34 cellular contexts compared by ENCODE assay signal in the genomic region with DNA sequence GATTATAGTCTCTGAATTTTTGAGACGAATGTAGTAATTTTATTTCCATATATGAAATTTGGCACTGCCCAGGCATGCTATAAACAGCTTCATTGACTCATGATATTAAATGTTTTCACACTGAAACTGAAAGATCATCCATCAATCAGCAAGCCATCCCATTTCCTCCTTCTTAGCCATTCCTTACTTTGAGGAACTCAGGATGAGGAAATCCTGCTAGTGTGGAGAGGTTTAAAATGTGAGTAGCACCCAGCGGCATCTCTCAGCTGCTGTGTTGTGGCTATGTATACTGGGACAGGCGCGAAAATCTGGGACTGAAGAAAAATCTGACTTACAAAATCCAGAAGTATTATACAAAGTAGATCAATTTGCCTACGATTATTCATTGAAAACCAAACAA. TPM values are rescaled to one million over a fixed set of nuclear protein-coding genes. Genes with fewer than 3 reads are reported as not detected.
"Had no signal": no experiment of that assay in that cellular context is flagged by ENCODE, and none has a peak within 500 bp of the region (broad histone marks: within the 10 kb centered on the region; RNA-seq: fewer than 3 reads in every experiment).

No MANE protein-coding gene starts in this region.

- H3K4me3 ChIP-seq: adrenal gland, Peyer's patch, SJSA1 had no signal

- H3K4me3 Mint-ChIP-seq: activated CD4-positive, alpha-beta T cell treated with anti-CD3 and anti-CD28 coated beads for 36 hours; activated CD4-positive, alpha-beta T cell treated with anti-CD3 and anti-CD28 coated beads, Interleukin-2, amount 10 ng/mL, durations not matched to agents 7 days and 5 days; activated CD8-positive, alpha-beta T cell treated with anti-CD3 and anti-CD28 coated beads, Interleukin-2, amount 10 ng/mL, durations not matched to agents 7 days and 5 days; activated naive CD4-positive, alpha-beta T cell treated with anti-CD3 and anti-CD28 coated beads for 36 hours; activated T-cell treated with anti-CD3 and anti-CD28 coated beads, Interleukin-2, amount 50 U/mL, for 24 hours; T-helper 1 cell treated with Interleukin-12 subunit alpha and Interleukin-12 subunit beta and Interleukin-4 antibody, amounts not matched to agents 30 μg/mL and 1 μg/mL, for 36 hours; T-helper 2 cell treated with Interferon-gamma antibody and Interleukin-4, amounts not matched to agents 5 μg/mL and 100 μg/mL, for 36 hours had no signal

- H3K27me3 Mint-ChIP-seq: activated CD4-positive, alpha-beta T cell treated with anti-CD3 and anti-CD28 coated beads, Interleukin-2, amount 10 ng/mL, durations not matched to agents 7 days and 5 days had no signal

- H3K27me3 ChIP-seq: Peyer's patch, SJSA1 had no signal

- H3K9me3 ChIP-seq: adrenal gland, Peyer's patch, SJSA1, SK-N-SH had no signal

- DNase-seq: activated CD4-positive, alpha-beta T cell treated with anti-CD3 and anti-CD28 coated beads for 36 hours; activated CD4-positive, alpha-beta T cell treated with anti-CD3 and anti-CD28 coated beads, Interleukin-2, amount 10 ng/mL, durations not matched to agents 7 days and 5 days; activated CD4-positive, alpha-beta T cell treated with anti-CD3 and anti-CD28 coated beads, Interleukin-2, amount 50 U/mL, for 48 hours; activated CD8-positive, alpha-beta T cell treated with anti-CD3 and anti-CD28 coated beads, Interleukin-2, amount 10 ng/mL, durations not matched to agents 7 days and 5 days; activated gamma-delta T cell; activated naive CD4-positive, alpha-beta T cell treated with anti-CD3 and anti-CD28 coated beads for 36 hours; activated T-cell treated with anti-CD3 and anti-CD28 coated beads, Interleukin-2, amount 50 U/mL, for 24 hours; adrenal gland; central memory CD4-positive, alpha-beta T cell; Kasumi-1; KG1; MM.1S; NCI-H1092 treated with DMSO at 0.1 percent for 48 hours; NCI-H1417; NCI-H187 treated with DMSO at 0.1 percent for 48 hours; NCI-H2081; NCI-H2171 treated with DMSO at 0.1 percent for 48 hours; NCI-H2227 treated with DMSO at 0.1 percent for 48 hours; NCI-H446 treated with DMSO at 0.1 percent for 48 hours; NCI-H524 treated with DMSO at 0.1 percent for 48 hours; NK-92 treated with Interleukin-12 subunit alpha and Interleukin-12 subunit beta, amount 100 ng/mL, for 24 hours; PC-3; Peyer's patch; RPMI8226; SHP77 treated with DMSO at 0.1 percent for 48 hours; SK-N-SH had no signal

- H3K36me3 ChIP-seq: adrenal gland, Peyer's patch, SJSA1 had no signal

- H3K27ac Mint-ChIP-seq: activated CD4-positive, alpha-beta T cell treated with anti-CD3 and anti-CD28 coated beads for 36 hours; activated CD4-positive, alpha-beta T cell treated with anti-CD3 and anti-CD28 coated beads, Interleukin-2, amount 10 ng/mL, durations not matched to agents 7 days and 5 days; activated CD8-positive, alpha-beta T cell treated with anti-CD3 and anti-CD28 coated beads, Interleukin-2, amount 10 ng/mL, durations not matched to agents 7 days and 5 days; activated naive CD4-positive, alpha-beta T cell treated with anti-CD3 and anti-CD28 coated beads for 36 hours; activated naive CD4-positive, alpha-beta T cell treated with anti-CD3 and anti-CD28 coated beads, Interleukin-2, amount 50 U/mL, for 72 hours; activated T-cell treated with anti-CD3 and anti-CD28 coated beads, Interleukin-2, amount 50 U/mL, for 24 hours; activated T-helper 2 cell treated with anti-CD3 and anti-CD28 coated beads, Interferon-gamma antibody, Interleukin-2, Interleukin-4, amounts not matched to agents 10 μg/mL and 5 μg/mL and 100 μg/mL, durations not matched to agents 14 hours and 24 hours and 36 hours; T-helper 1 cell treated with Interleukin-12 subunit alpha and Interleukin-12 subunit beta and Interleukin-4 antibody, amounts not matched to agents 30 μg/mL and 1 μg/mL, for 36 hours; T-helper 2 cell treated with Interferon-gamma antibody and Interleukin-4, amounts not matched to agents 5 μg/mL and 100 μg/mL, for 36 hours had no signal

- H3K27ac ChIP-seq: adrenal gland, Peyer's patch, SJSA1 had no signal

- H3K36me3 Mint-ChIP-seq: activated naive CD4-positive, alpha-beta T cell treated with anti-CD3 and anti-CD28 coated beads, Interleukin-2, amount 50 U/mL, for 72 hours; brain had no signal

- ATAC-seq: activated CD4-positive, alpha-beta T cell treated with anti-CD3 and anti-CD28 coated beads for 36 hours; activated CD4-positive, CD25-positive, alpha-beta regulatory T cell treated with anti-CD3 and anti-CD28 coated beads, Interleukin-2, amount 50 U/mL, for 24 hours; activated CD8-positive, alpha-beta T cell treated with anti-CD3 and anti-CD28 coated beads, Interleukin-2, amount 10 ng/mL, durations not matched to agents 7 days and 5 days; activated naive CD4-positive, alpha-beta T cell treated with anti-CD3 and anti-CD28 coated beads, Interleukin-2, amount 50 U/mL, for 72 hours; PC-3 had no signal

- FAIRE-seq: TTC549 had no signal

- H3K4me1 ChIP-seq: adrenal gland, Peyer's patch, SJSA1 had no signal

- H3K9me3 Mint-ChIP-seq: activated CD4-positive, alpha-beta T cell treated with anti-CD3 and anti-CD28 coated beads, Interleukin-2, amount 10 ng/mL, durations not matched to agents 7 days and 5 days; activated naive CD4-positive, alpha-beta T cell treated with anti-CD3 and anti-CD28 coated beads for 36 hours; activated naive CD4-positive, alpha-beta T cell treated with anti-CD3 and anti-CD28 coated beads, Interleukin-2, amount 50 U/mL, for 72 hours; activated T-cell treated with anti-CD3 and anti-CD28 coated beads, Interleukin-2, amount 50 U/mL, for 24 hours; activated T-helper 2 cell treated with anti-CD3 and anti-CD28 coated beads, Interferon-gamma antibody, Interleukin-2, Interleukin-4, amounts not matched to agents 10 μg/mL and 5 μg/mL and 100 μg/mL, durations not matched to agents 14 hours and 24 hours and 36 hours; T-helper 1 cell treated with Interleukin-12 subunit alpha and Interleukin-12 subunit beta and Interleukin-4 antibody, amounts not matched to agents 30 μg/mL and 1 μg/mL, for 36 hours; T-helper 2 cell treated with Interferon-gamma antibody and Interleukin-4, amounts not matched to agents 5 μg/mL and 100 μg/mL, for 36 hours had no signal

RNA-seq across cellular contexts. Expression of gene PTCHD1, which starts 52.1 kb away (rescaled TPM):
- total RNA-seq: activated CD4-positive, alpha-beta T cell treated with anti-CD3 and anti-CD28 coated beads for 36 hours; activated CD4-positive, alpha-beta T cell treated with anti-CD3 and anti-CD28 coated beads, Interleukin-2, amount 10 ng/mL, durations not matched to agents 7 days and 5 days; activated CD8-positive, alpha-beta T cell treated with anti-CD3 and anti-CD28 coated beads, Interleukin-2, amount 10 ng/mL, durations not matched to agents 7 days and 5 days; activated naive CD4-positive, alpha-beta T cell treated with anti-CD3 and anti-CD28 coated beads for 36 hours; activated naive CD4-positive, alpha-beta T cell treated with anti-CD3 and anti-CD28 coated beads, Interleukin-2, amount 50 U/mL, for 72 hours; activated T-helper 2 cell treated with anti-CD3 and anti-CD28 coated beads, Interferon-gamma antibody, Interleukin-2, Interleukin-4, amounts not matched to agents 10 μg/mL and 5 μg/mL and 100 μg/mL, durations not matched to agents 14 hours and 24 hours and 36 hours; PC-3; SJSA1 had no signal
- polyA plus RNA-seq: SK-N-SH had no signal
